In the genomic region with DNA sequence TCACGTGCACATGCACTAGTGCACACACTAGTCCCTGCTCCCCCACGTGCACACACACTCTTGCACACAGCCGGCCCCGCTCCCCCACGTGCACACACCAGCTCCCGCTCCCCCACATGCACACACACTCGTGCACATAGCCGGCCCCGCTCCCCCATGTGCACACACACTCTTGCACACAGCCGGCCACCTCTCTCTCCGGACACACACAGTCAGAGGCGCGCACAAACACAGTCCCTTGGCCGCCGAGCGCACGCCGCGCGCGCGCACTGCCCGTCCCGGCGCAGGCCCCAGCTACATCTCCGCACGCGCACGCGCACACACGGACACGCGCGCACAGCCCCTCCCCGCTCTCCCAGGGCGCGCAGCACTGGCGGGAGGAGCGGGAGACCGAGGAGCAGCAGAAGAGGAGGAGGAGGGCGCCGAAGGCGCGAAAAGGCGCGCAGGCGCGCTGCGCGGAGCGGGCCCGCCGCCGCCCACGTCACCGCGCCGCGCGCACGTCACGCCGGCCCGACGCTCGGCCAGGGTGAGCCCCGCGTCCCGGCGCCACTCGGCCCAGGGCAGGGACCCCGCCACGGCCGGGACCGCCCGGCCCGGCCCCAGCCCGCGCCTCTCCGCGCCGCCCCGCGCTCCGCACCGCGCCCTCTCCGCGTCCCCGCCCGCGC, we compare ENCODE assay signal across 1 cellular context.
TF ChIP-seq lines count a peak whose summit lies in the region.

TSS of gene TFDP1 (plus strand) at position 549 of the 665 bp plus-strand sequence. CDS start 1,085 bp downstream, outside the sequence.

TF ChIP-seq in IMR-90, 13 proteins besides CTCF, POLR2A, EP300 and RAD21:
- no peak; the same call in 1 of the 2 replicates for TF ChIP-seq MXI1 (IDR thresholded peaks at IDR 0.05; ENCODE audit: borderline replicate concordance, low read depth, low read length)
- TF ChIP-seq MAFK (IDR thresholded peaks at IDR 0.05; ENCODE audit: low read depth, low read length), result no peak
- no peak for TF ChIP-seq NFE2L2 (IDR thresholded peaks at IDR 0.05; ENCODE audit: low read depth, low read length)
- TF ChIP-seq BHLHE40 (IDR thresholded peaks at IDR 0.05; ENCODE audit: low read depth, low read length), result no peak
- TF ChIP-seq CHD1 (IDR thresholded peaks at IDR 0.05; ENCODE audit: low read depth, low read length), result no peak
- no peak for TF ChIP-seq SMC3 (IDR thresholded peaks at IDR 0.05; ENCODE audit: low read depth, low read length)
- no peak for TF ChIP-seq CEBPB (IDR thresholded peaks at IDR 0.05; ENCODE audit: low read depth, low read length)
- TF ChIP-seq FOS (IDR thresholded peaks at IDR 0.05; ENCODE audit: low read depth, low read length), result no peak
- no peak for TF ChIP-seq MAZ (IDR thresholded peaks at IDR 0.05; ENCODE audit: borderline replicate concordance, low read depth, low read length)
- TF ChIP-seq, protein P1, sequence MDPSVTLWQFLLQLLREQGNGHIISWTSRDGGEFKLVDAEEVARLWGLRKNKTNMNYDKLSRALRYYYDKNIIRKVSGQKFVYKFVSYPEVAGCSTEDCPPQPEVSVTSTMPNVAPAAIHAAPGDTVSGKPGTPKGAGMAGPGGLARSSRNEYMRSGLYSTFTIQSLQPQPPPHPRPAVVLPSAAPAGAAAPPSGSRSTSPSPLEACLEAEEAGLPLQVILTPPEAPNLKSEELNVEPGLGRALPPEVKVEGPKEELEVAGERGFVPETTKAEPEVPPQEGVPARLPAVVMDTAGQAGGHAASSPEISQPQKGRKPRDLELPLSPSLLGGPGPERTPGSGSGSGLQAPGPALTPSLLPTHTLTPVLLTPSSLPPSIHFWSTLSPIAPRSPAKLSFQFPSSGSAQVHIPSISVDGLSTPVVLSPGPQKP (IDR thresholded peaks at IDR 0.05; ENCODE audit: borderline replicate concordance, low read depth, low read length), result no peak
- no peak for TF ChIP-seq RFX5 (IDR thresholded peaks at IDR 0.05; ENCODE audit: low read depth, low read length)
- no peak for TF ChIP-seq RCOR1 (IDR thresholded peaks at IDR 0.05; ENCODE audit: insufficient replicate concordance, low read length)
- TF ChIP-seq USF2 (IDR thresholded peaks at IDR 0.05; ENCODE audit: low read depth, low read length), result no peak
